Comparison of ENCODE assay signal across 11 cellular contexts in the genomic region with DNA sequence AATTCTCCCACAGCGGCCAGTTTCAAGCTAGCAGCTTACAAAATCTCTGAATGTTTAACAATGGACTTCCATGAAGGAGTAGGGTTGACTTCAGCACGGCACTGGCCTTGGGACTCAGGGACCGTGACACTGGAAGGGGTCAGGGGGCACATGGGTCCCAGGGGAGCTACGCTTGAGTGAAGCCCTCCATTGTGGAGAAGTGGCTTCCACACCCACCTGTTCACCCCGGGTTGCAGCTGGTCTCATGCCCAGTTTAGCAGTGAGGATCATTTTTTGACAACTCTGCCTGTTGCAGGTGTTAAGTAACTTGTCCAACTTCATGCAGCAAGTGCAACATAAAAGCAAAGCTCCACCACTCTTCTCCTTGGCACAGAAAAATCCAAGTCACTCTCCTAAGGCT.
DNase-seq lines count a peak whose midpoint lies in the region; ATAC-seq and TF ChIP-seq lines count a peak whose summit lies in the region.
"Had no signal": no experiment of that assay in that cellular context is flagged by ENCODE, and none has a peak within 500 bp of the region (broad histone marks: within the 10 kb centered on the region; RNA-seq: fewer than 3 reads in every experiment).

No MANE protein-coding gene starts in this region.

- H3K9me3 Mint-ChIP-seq in naive thymus-derived CD4-positive, alpha-beta T cell, result peaks cover 0 to 7% (median 0%) of the 10 kb centered on the region in 11 donors

- intact Hi-C loops in naive thymus-derived CD4-positive, alpha-beta T cell (cut with micrococcal nuclease), result no loop called here

- H3K4me1 ChIP-seq in naive thymus-derived CD4-positive, alpha-beta T cell (ENCODE audit: control insufficient read depth in 2 of 2, insufficient read depth in 2 of 2, low read length in 2 of 2), result no peaks in the 10 kb centered on the region

- no peaks in the 10 kb centered on the region for H3K36me3 Mint-ChIP-seq in naive thymus-derived CD4-positive, alpha-beta T cell

- POLR2A ChIA-PET in naive thymus-derived CD4-positive, alpha-beta T cell (lab: Charles Lee), result no interaction called here

- H3K27me3 Mint-ChIP-seq in naive thymus-derived CD4-positive, alpha-beta T cell, result peaks cover 0 to 12% (median 7%) of the 10 kb centered on the region in 5 donors

- H3K27me3 ChIP-seq in naive thymus-derived CD4-positive, alpha-beta T cell (ENCODE audit: control insufficient read depth in 2 of 2, insufficient read depth in 2 of 2, low read length in 2 of 2), result no peaks in the 10 kb centered on the region
- H3K27me3 ChIP-seq: cardiac muscle cell had no signal

- in situ Hi-C loops in ACHN (cut with HindIII; ENCODE audit: low pct_ligation_motif_present, low pct_unique_long_range_greater_than_20kb, low sequenced_read_pairs), result no loop called here

- peaks cover 6 to 15% (median 9%) of the 10 kb centered on the region in 7 donors for H3K4me1 Mint-ChIP-seq in naive thymus-derived CD4-positive, alpha-beta T cell

- ATAC-seq in naive thymus-derived CD4-positive, alpha-beta T cell, result peak; percentile 16
- no peak for ATAC-seq in HG02970 (IDR thresholded peaks at IDR 0.05; ENCODE audit: low FRiP score, unreplicated experiment)
- ATAC-seq in HG03095 (IDR thresholded peaks at IDR 0.05; ENCODE audit: unreplicated experiment), result no peak

- peak overlapping the region; percentile 63 to 86 (median 74) for H3K4me3 Mint-ChIP-seq in naive thymus-derived CD4-positive, alpha-beta T cell

- H3K27ac Mint-ChIP-seq in naive thymus-derived CD4-positive, alpha-beta T cell, result peak overlapping the region in 6 of 9 donors; percentile 3 to 91 (median 54)

- peak overlapping the region; percentile 24 to 34 for H3K4me3 ChIP-seq in cardiac fibroblast (replicated peaks in 1 of 2; ENCODE audit: low read depth in 2 of 2, low read length in 2 of 2)
- no peak overlapping the region for H3K4me3 ChIP-seq in naive thymus-derived CD4-positive, alpha-beta T cell (ENCODE audit: low read length)
- H3K4me3 ChIP-seq: cardiac muscle cell had no signal

- DNase-seq in ACHN (peak; percentile 17), HK-2 (ENCODE audit: unreplicated experiment) (peak; percentile 0), cardiac fibroblast (ENCODE audit: low read depth in 2 of 2) (no peak), HuH-7.5 (ENCODE audit: low spot score) (no peak), mucosa of gallbladder (ENCODE audit: low spot score) (no peak)
- DNase-seq in naive thymus-derived CD4-positive, alpha-beta T cell, result no peak
- DNase-seq: DMS79, NCI-H526 treated with DMSO at 0.1 percent for 48 hours had no signal

- no peaks in the 10 kb centered on the region for H3K9me3 ChIP-seq in naive thymus-derived CD4-positive, alpha-beta T cell (ENCODE audit: control insufficient read depth in 2 of 3, low read length in 3 of 3)

- TF ChIP-seq CTCF in cardiac fibroblast (IDR thresholded peaks at IDR 0.05; ENCODE audit: low read depth, low read length), result no peak

- CTCF ChIA-PET in naive thymus-derived CD4-positive, alpha-beta T cell (lab: Charles Lee), result no interaction called here

- no peak overlapping the region for H3K27ac ChIP-seq in naive thymus-derived CD4-positive, alpha-beta T cell (ENCODE audit: low read depth, low read length)
- H3K27ac ChIP-seq: cardiac muscle cell had no signal

- H3K36me3 ChIP-seq in naive thymus-derived CD4-positive, alpha-beta T cell (ENCODE audit: control insufficient read depth in 2 of 3, insufficient read depth in 3 of 3, low read length in 3 of 3), result no peaks in the 10 kb centered on the region
- H3K36me3 ChIP-seq: cardiac muscle cell had no signal

Comparison
In these comparisons a context has a peak if more than half of its experiments do, and no peak if none do; other contexts are left out.
1. DNase-seq: peak in ACHN (single experiment) and HK-2 (single experiment); none in cardiac fibroblast (0 of 2), naive thymus-derived CD4-positive, alpha-beta T cell (0 of 9), HuH-7.5 (single experiment) and mucosa of gallbladder (single experiment).